ENCODE assay signal across 8 cellular contexts in genomic region chr19:3985643-3986259, GRCh38. TPM values are rescaled to one million over a fixed set of nuclear protein-coding genes. Genes with fewer than 3 reads are reported as not detected.
DNase-seq lines count a peak whose midpoint lies in the region; ATAC-seq and TF ChIP-seq lines count a peak whose summit lies in the region.

No MANE protein-coding gene starts in this region.

- peak overlapping the region; percentile 89 for H3K4me2 ChIP-seq in PC-9

- H3K27me3 ChIP-seq in GM06990 (replicated peaks; ENCODE audit: control insufficient read depth, insufficient read depth, low read length): no peaks in the 10 kb centered on the region
- H3K27me3 ChIP-seq in PC-9 (ENCODE audit: insufficient read depth, low read depth): no peaks in the 10 kb centered on the region
- H3K27me3 ChIP-seq in esophagus squamous epithelium: no peaks in the 10 kb centered on the region
- no peaks in the 10 kb centered on the region for H3K27me3 ChIP-seq in psoas muscle (ENCODE audit: insufficient read depth in 3 of 3, low read length in 2 of 3)

- no peak for TF ChIP-seq POLR2A in esophagus squamous epithelium (IDR thresholded peaks at IDR 0.05)

- TF ChIP-seq CTCF in GM06990 (IDR thresholded peaks at IDR 0.05; ENCODE audit: insufficient read depth, low read length, poor library complexity, severe bottlenecking): no peak
- no peak for TF ChIP-seq CTCF in PC-9 (conservative IDR thresholded peaks at IDR 0.05)
- no peak for TF ChIP-seq CTCF in esophagus squamous epithelium (IDR thresholded peaks at IDR 0.05)
- no peak for TF ChIP-seq CTCF in psoas muscle (IDR thresholded peaks at IDR 0.05)

- WGBS in esophagus squamous epithelium, 2 donors: 2 to 4% methylated on average over 13 to 19 of the region's 19 CpGs
- 2 to 3% (median 2%) methylated on average over 19 of the region's 19 CpGs for WGBS in psoas muscle, 3 donors

- peaks cover 35% of the 10 kb centered on the region for H3K36me3 ChIP-seq in GM06990 (ENCODE audit: control insufficient read depth, insufficient read depth, low read length)
- H3K36me3 ChIP-seq in PC-9 (ENCODE audit: low read depth): peaks cover 18% of the 10 kb centered on the region
- peaks cover 33 to 41% (median 36%) of the 10 kb centered on the region in 3 donors for H3K36me3 ChIP-seq in esophagus squamous epithelium
- peaks cover 21 to 39% of the 10 kb centered on the region in 2 donors for H3K36me3 ChIP-seq in psoas muscle (ENCODE audit: insufficient read depth in 1 of 2, low read depth in 1 of 2)

- ATAC-seq in psoas muscle: no peak
- ATAC-seq in HG02678 (IDR thresholded peaks at IDR 0.05; ENCODE audit: unreplicated experiment): no peak

- H3K4me3 ChIP-seq in GM06990 (replicated peaks; ENCODE audit: low read depth, low read length) (peak overlapping the region; percentile 60), PC-9 (peak overlapping the region; percentile 91; the same call in 1 of the 2 replicates), esophagus squamous epithelium (peak overlapping the region; percentile 73 to 89 (median 87)), psoas muscle (peak overlapping the region; percentile 91)

- DNase-seq in GM06990 (ENCODE audit: extremely low read depth, insufficient read length): no peak
- DNase-seq in PC-9: no peak
- no peak for DNase-seq in esophagus squamous epithelium (lab: John Stamatoyannopoulos, UW)
- DNase-seq in psoas muscle: no peak
- DNase-seq in globus pallidus (ENCODE audit: low spot score): no peak
- no peak for DNase-seq in T1000 (lab: John Stamatoyannopoulos, UW)
- no peak for DNase-seq in activated CD4-positive, alpha-beta T cell treated with anti-CD3 and anti-CD28 coated beads, Interleukin-2, amount 50 U/mL, for 48 hours

- H3K9me3 ChIP-seq in PC-9 (ENCODE audit: insufficient read depth, low read depth) (no peaks in the 10 kb centered on the region), esophagus squamous epithelium (no peaks in the 10 kb centered on the region), psoas muscle (no peaks in the 10 kb centered on the region)

- POLR2A ChIA-PET in PC-9 (lab: Charles Lee; ENCODE audit: unreplicated experiment): interaction anchor here (0.5 to 1.1 kb wide), 5 partner anchors 15 to 443 kb away, joined by 4 to 9 read pairs (median 4); partner anchors contain the start of gene DAPK3

- H4K20me1 ChIP-seq in PC-9 (ENCODE audit: insufficient read depth): peaks cover 42% of the 10 kb centered on the region

- H2AFZ ChIP-seq in PC-9: no peak overlapping the region

- peaks cover 23% of the 10 kb centered on the region for H3K4me1 ChIP-seq in PC-9 (replicated peaks; ENCODE audit: insufficient read depth)
- peaks cover 35 to 80% (median 43%) of the 10 kb centered on the region in 3 donors for H3K4me1 ChIP-seq in esophagus squamous epithelium
- peaks cover 44% of the 10 kb centered on the region for H3K4me1 ChIP-seq in psoas muscle

- BruUV-seq in PC-9 (replicated peaks; lab: Mats Ljungman, UMichigan): no TSS peak

- CTCF ChIA-PET in PC-9 (lab: Charles Lee): interaction anchor here (0.6 to 1.1 kb wide), 3 partner anchors 73 to 208 kb away, joined by 3 to 5 read pairs (median 4); no protein-coding TSS in a partner anchor

- peaks cover 64% of the 10 kb centered on the region for H3F3A ChIP-seq in PC-9 (ENCODE audit: insufficient read depth, low read depth)

- H3K27ac ChIP-seq in PC-9 (peak overlapping the region; percentile 52; the same call in 1 of the 2 replicates), esophagus squamous epithelium (peak overlapping the region; percentile 92 to 97 (median 96)), psoas muscle (peak overlapping the region; percentile 95)

- peaks cover 45% of the 10 kb centered on the region for H3K79me2 ChIP-seq in PC-9 (ENCODE audit: low read depth)

- intact Hi-C loops in PC-9 (cut with micrococcal nuclease; ENCODE audit: unreplicated experiment) (loop anchor here (1.0 to 5.0 kb wide), 6 partner anchors 17 to 392 kb away; no protein-coding TSS in a partner anchor), esophagus squamous epithelium (cut with DNase I) (loop anchor here (10.0 kb wide), 1 partner anchor 149 kb away; no protein-coding TSS in a partner anchor), psoas muscle (cut with DNase I) (loop anchor here (1.0 to 10.0 kb wide), 7 partner anchors 15 to 223 kb away; partner anchors contain the start of genes APBA3 (in 2 of the 2), MRPL54 (in 2 of the 2) and DAPK3 (in 1 of the 2))

- H3K9me2 ChIP-seq in PC-9 (ENCODE audit: insufficient read depth): no peaks in the 10 kb centered on the region

RNA-seq across cellular contexts. Expression of gene EEF2, which starts 0.5 kb away (rescaled TPM):
- total RNA-seq in PC-9 (2021): 1,471 and 1,742 TPM in 2 replicates
- total RNA-seq in esophagus squamous epithelium: 1,000 to 10,000 TPM; 1,210 to 2,054 (median 1,565) TPM
- total RNA-seq in psoas muscle: 1,000 to 10,000 TPM; 2,332 to 3,628 (median 2,726) TPM
- polyA plus RNA-seq in psoas muscle: 1,000 to 10,000 TPM; 1,416 to 1,891 (median 1,484) TPM

RNA-seq across cellular contexts. Expression of gene DAPK3, which starts 14.9 kb away (rescaled TPM):
- total RNA-seq in PC-9 (2021): 38.1 and 46.5 TPM in 2 replicates
- total RNA-seq in esophagus squamous epithelium: 10 to 100 TPM; 38.2 to 60.4 (median 45.9) TPM
- total RNA-seq in psoas muscle: 100 to 1,000 TPM in 3 of 4 donors, 10 to 100 TPM in 1; 92.6 to 142 (median 105) TPM
- polyA plus RNA-seq in psoas muscle: 100 to 1,000 TPM; 148 to 176 (median 165) TPM

RNA-seq across cellular contexts. Expression of gene PIAS4, which starts 21.8 kb away (rescaled TPM):
- total RNA-seq in PC-9 (2021) (25.5 and 26.5 TPM in 2 replicates), esophagus squamous epithelium (10 to 100 TPM; 11.4 to 15.1 (median 13.0) TPM), psoas muscle (10 to 100 TPM; 14.6 to 27.2 (median 17.0) TPM)
- polyA plus RNA-seq in psoas muscle: 10 to 100 TPM; 12.7 to 21.8 (median 14.6) TPM

RNA-seq across cellular contexts. Expression of gene NMRK2, which starts 52.9 kb away (rescaled TPM):
- total RNA-seq in PC-9 (2021) (not detected in 2 replicates), esophagus squamous epithelium (not detected), psoas muscle (100 to 1,000 TPM in 1 of 4 donors, 10 to 100 TPM in 2, 1 to 10 TPM in 1; 9.0 to 755 (median 89.4) TPM)
- 100 to 1,000 TPM in 2 of 3 donors, 10 to 100 TPM in 1; 45.2 to 636 (median 602) TPM for polyA plus RNA-seq in psoas muscle
